ENCODE assay signal across 1 cellular context in the genomic region with DNA sequence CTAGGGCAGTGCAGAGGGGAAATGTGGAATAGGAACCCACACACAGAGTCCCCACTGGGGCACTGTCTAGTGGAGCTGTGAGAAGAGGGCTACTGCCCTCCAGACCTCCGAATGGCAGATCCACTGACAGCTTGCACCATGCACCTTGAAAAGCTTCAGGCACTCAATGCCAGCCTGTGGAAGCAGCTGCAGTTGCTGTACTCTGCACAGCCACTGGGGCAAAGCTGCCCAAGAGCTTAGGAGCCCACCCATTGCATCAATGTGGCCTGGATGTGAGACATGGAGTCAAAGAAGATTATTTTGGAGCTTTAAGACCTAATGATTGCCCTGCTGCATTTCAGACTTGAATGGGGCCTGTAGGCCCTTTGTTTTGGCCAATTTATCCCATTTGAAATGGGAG.
TF ChIP-seq lines count a peak whose summit lies in the region.

No MANE protein-coding gene starts in this region.

TF ChIP-seq in HepG2, 621 proteins besides CTCF, POLR2A, EP300 and RAD21:
- TF ChIP-seq ZNF773 (CRISPR knock-in tag; IDR thresholded peaks at IDR 0.05; ENCODE audit: borderline replicate concordance) (no peak), ZNF564 (CRISPR knock-in tag; IDR thresholded peaks at IDR 0.05) (no peak), HNF4A (CRISPR knock-in tag; IDR thresholded peaks at IDR 0.05) (no peak), PAX8 (CRISPR knock-in tag; IDR thresholded peaks at IDR 0.05; ENCODE audit: borderline replicate concordance) (no peak), ZFY (CRISPR knock-in tag; IDR thresholded peaks at IDR 0.05) (no peak), ZNF441 (CRISPR knock-in tag; IDR thresholded peaks at IDR 0.05; ENCODE audit: borderline replicate concordance) (no peak), ZBTB7B (CRISPR knock-in tag; IDR thresholded peaks at IDR 0.05) (no peak), NBN (conservative IDR thresholded peaks at IDR 0.05) (no peak), ARNT2 (CRISPR knock-in tag; IDR thresholded peaks at IDR 0.05; ENCODE audit: low read depth) (no peak), ZNF672 (CRISPR knock-in tag; IDR thresholded peaks at IDR 0.05) (no peak), HMG20A (CRISPR knock-in tag; IDR thresholded peaks at IDR 0.05; ENCODE audit: borderline replicate concordance) (no peak), ZNF879 (CRISPR knock-in tag; IDR thresholded peaks at IDR 0.05) (no peak), ZNF878 (CRISPR knock-in tag; IDR thresholded peaks at IDR 0.05) (no peak), SRF (IDR thresholded peaks at IDR 0.05; ENCODE audit: low read depth, low read length) (no peak)
- TF ChIP-seq, protein P1, sequence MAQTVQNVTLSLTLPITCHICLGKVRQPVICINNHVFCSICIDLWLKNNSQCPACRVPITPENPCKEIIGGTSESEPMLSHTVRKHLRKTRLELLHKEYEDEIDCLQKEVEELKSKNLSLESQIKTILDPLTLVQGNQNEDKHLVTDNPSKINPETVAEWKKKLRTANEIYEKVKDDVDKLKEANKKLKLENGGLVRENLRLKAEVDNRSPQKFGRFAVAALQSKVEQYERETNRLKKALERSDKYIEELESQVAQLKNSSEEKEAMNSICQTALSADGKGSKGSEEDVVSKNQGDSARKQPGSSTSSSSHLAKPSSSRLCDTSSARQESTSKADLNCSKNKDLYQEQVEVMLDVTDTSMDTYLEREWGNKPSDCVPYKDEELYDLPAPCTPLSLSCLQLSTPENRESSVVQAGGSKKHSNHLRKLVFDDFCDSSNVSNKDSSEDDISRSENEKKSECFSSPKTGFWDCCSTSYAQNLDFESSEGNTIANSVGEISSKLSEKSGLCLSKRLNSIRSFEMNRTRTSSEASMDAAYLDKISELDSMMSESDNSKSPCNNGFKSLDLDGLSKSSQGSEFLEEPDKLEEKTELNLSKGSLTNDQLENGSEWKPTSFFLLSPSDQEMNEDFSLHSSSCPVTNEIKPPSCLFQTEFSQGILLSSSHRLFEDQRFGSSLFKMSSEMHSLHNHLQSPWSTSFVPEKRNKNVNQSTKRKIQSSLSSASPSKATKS (CRISPR knock-in tag; IDR thresholded peaks at IDR 0.05) = no peak
- TF ChIP-seq, protein P2, sequence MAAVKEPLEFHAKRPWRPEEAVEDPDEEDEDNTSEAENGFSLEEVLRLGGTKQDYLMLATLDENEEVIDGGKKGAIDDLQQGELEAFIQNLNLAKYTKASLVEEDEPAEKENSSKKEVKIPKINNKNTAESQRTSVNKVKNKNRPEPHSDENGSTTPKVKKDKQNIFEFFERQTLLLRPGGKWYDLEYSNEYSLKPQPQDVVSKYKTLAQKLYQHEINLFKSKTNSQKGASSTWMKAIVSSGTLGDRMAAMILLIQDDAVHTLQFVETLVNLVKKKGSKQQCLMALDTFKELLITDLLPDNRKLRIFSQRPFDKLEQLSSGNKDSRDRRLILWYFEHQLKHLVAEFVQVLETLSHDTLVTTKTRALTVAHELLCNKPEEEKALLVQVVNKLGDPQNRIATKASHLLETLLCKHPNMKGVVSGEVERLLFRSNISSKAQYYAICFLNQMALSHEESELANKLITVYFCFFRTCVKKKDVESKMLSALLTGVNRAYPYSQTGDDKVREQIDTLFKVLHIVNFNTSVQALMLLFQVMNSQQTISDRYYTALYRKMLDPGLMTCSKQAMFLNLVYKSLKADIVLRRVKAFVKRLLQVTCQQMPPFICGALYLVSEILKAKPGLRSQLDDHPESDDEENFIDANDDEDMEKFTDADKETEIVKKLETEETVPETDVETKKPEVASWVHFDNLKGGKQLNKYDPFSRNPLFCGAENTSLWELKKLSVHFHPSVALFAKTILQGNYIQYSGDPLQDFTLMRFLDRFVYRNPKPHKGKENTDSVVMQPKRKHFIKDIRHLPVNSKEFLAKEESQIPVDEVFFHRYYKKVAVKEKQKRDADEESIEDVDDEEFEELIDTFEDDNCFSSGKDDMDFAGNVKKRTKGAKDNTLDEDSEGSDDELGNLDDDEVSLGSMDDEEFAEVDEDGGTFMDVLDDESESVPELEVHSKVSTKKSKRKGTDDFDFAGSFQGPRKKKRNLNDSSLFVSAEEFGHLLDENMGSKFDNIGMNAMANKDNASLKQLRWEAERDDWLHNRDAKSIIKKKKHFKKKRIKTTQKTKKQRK (IDR thresholded peaks at IDR 0.05; ENCODE audit: low read length) = no peak
